ENCODE assay signal across 8 cellular contexts in genomic region chr16:3880623-3881498, GRCh38. TPM values are rescaled to one million over a fixed set of nuclear protein-coding genes. Genes with fewer than 3 reads are reported as not detected.
A peak's percentile ranks its signal among the peaks of the same experiment; 100 is the strongest.
DNase-seq lines count a peak whose midpoint lies in the region; ATAC-seq and TF ChIP-seq lines count a peak whose summit lies in the region.

TSS of gene CREBBP (minus strand) at chr16:3880713. CDS start at chr16:3879916, 797 bp downstream.

- ATAC-seq in HG02763 (IDR thresholded peaks at IDR 0.05; ENCODE audit: unreplicated experiment): peak; percentile 74
- peak; percentile 85 to 87 (median 86) for ATAC-seq in T-cell (replicated peaks in 1 of 4)
- peak; percentile 79 to 93 (median 91) for ATAC-seq in heart left ventricle

- no peaks in the 10 kb centered on the region for H3K36me3 ChIP-seq in adipocyte (ENCODE audit: control insufficient read depth, insufficient read depth, low read length, severe bottlenecking)
- peaks cover 0 to 6% (median 0%) of the 10 kb centered on the region in 9 donors for H3K36me3 ChIP-seq in heart left ventricle
- H3K36me3 ChIP-seq in transverse colon: no peaks in the 10 kb centered on the region

- peak within 1 kb of the TSS in 1 of 2 donors; percentile 77 for H3K27ac Mint-ChIP-seq in T-cell

- H3K27me3 ChIP-seq in adipocyte (replicated peaks; ENCODE audit: control insufficient read depth, insufficient read depth, low read length) (no peaks in the 10 kb centered on the region), heart left ventricle (no peaks in the 10 kb centered on the region), transverse colon (no peaks in the 10 kb centered on the region)

- H3K27ac ChIP-seq in heart left ventricle (peak within 1 kb of the TSS; percentile 65 to 93 (median 84)), transverse colon (peak within 1 kb of the TSS; percentile 87 to 90 (median 90))

- H3K4me1 ChIP-seq in adipocyte (ENCODE audit: control insufficient read depth, insufficient read depth, low read length): peaks cover 31% of the 10 kb centered on the region
- H3K4me1 ChIP-seq in heart left ventricle: peaks cover 2 to 39% (median 30%) of the 10 kb centered on the region in 12 donors
- H3K4me1 ChIP-seq in transverse colon: peaks cover 0 to 36% (median 27%) of the 10 kb centered on the region in 4 donors

- peaks cover 0 to 4% of the 10 kb centered on the region in 2 donors for H3K27me3 Mint-ChIP-seq in T-cell

- in situ Hi-C loops in transverse colon (cut with MboI; ENCODE audit: low pct_ligation_motif_present in 1 of 4, low pct_unique_long_range_greater_than_20kb in 1 of 4, low sequenced_read_pairs in 3 of 4): loop anchor here in 1 of 4 donors (25.0 kb wide), 1 partner anchor 194 kb away; no protein-coding TSS in a partner anchor

- peaks cover 36 to 45% (median 44%) of the 10 kb centered on the region in 3 donors for H3K4me1 Mint-ChIP-seq in T-cell

- WGBS in heart left ventricle, 4 donors: 5 to 38% (median 8%) methylated on average over 14 to 96 of the region's 96 CpGs
- WGBS in transverse colon (ENCODE audit: low coverage in 1 of 2), 2 donors: 5% methylated on average over 91 of the region's 96 CpGs; no CpG with 5 or more reads in 1 of the 2 donors

- H3K36me3 Mint-ChIP-seq in T-cell: peaks cover 22% of the 10 kb centered on the region

- CTCF ChIA-PET in T-cell (lab: Charles Lee): interaction anchor here in 1 of 2 donors (0.6 kb wide), 1 partner anchor 46 kb away, joined by 3 read pairs; no protein-coding TSS in a partner anchor

- POLR2A ChIA-PET in T-cell (lab: Charles Lee): interaction anchor here (0.6 to 0.7 kb wide), 3 partner anchors 108 to 519 kb away, joined by 3 to 4 read pairs (median 4); no protein-coding TSS in a partner anchor

- H3K9me3 ChIP-seq in adipocyte (ENCODE audit: control insufficient read depth, low read length) (no peaks in the 10 kb centered on the region), heart left ventricle (no peaks in the 10 kb centered on the region), transverse colon (no peaks in the 10 kb centered on the region)

- DNase-seq in GM12865 (ENCODE audit: low read depth): peak; percentile 96
- peak; percentile 91 for DNase-seq in NCI-H1436 (lab: John Stamatoyannopoulos, UW)
- DNase-seq in T-cell: peak; percentile 72 to 90 (median 83)
- peak; percentile 97 for DNase-seq in adipocyte (ENCODE audit: low read depth)
- DNase-seq in heart left ventricle: peak; percentile 82 to 94 (median 91)
- DNase-seq in posterior cingulate gyrus: peak; percentile 75 to 98 (median 78)
- peak; percentile 89 for DNase-seq in transverse colon

- TF ChIP-seq POLR2A in heart left ventricle (IDR thresholded peaks at IDR 0.05): peak in 1 of 2 donors; percentile 74
- TF ChIP-seq POLR2A in transverse colon (IDR thresholded peaks at IDR 0.05): peak; percentile 26

- intact Hi-C loops in heart left ventricle (cut with DNase I) (loop anchor here in 8 of 10 donors (1.0 to 10.0 kb wide), 6 partner anchors 76 to 356 kb away; partner anchors contain the start of gene SLX4 (in 1 of the 8)), posterior cingulate gyrus (cut with DNase I) (loop anchor here (1.0 kb wide), 2 partner anchors 164 to 191 kb away; partner anchors contain the start of gene TRAP1), transverse colon (cut with DNase I; ENCODE audit: low total_unique reads) (loop anchor here (1.0 kb wide), 1 partner anchor 191 kb away; no protein-coding TSS in a partner anchor)

- TF ChIP-seq EP300 in transverse colon (IDR thresholded peaks at IDR 0.05; ENCODE audit: low read depth): no peak

- H3K9ac ChIP-seq in adipocyte (ENCODE audit: low read length): peak within 1 kb of the TSS; percentile 94

- H3K4me3 Mint-ChIP-seq in T-cell: peak within 1 kb of the TSS; percentile 91 to 94 (median 93)

- TF ChIP-seq CTCF in GM12865 (IDR thresholded peaks at IDR 0.05; ENCODE audit: insufficient read depth, low read depth, low read length, missing control alignments): no peak
- no peak for TF ChIP-seq CTCF in heart left ventricle (IDR thresholded peaks at IDR 0.05)
- TF ChIP-seq CTCF in transverse colon (IDR thresholded peaks at IDR 0.05): no peak

- H3K4me3 ChIP-seq in GM12865 (ENCODE audit: low read depth, low read length): peak within 1 kb of the TSS; percentile 87
- H3K4me3 ChIP-seq in adipocyte (ENCODE audit: low read length): peak within 1 kb of the TSS; percentile 86
- H3K4me3 ChIP-seq in heart left ventricle: peak within 1 kb of the TSS; percentile 60 to 96 (median 86)
- H3K4me3 ChIP-seq in transverse colon: peak within 1 kb of the TSS; percentile 69 to 96 (median 90)

- H3K9me3 Mint-ChIP-seq in T-cell: no peaks in the 10 kb centered on the region

RNA-seq across cellular contexts. Expression of gene CREBBP, which starts in this region (rescaled TPM):
- total RNA-seq in T-cell: 100 to 1,000 TPM; 114 to 183 (median 127) TPM
- 10 to 100 TPM; 20.0 to 77.6 (median 45.9) TPM for total RNA-seq in heart left ventricle
- 10 to 100 TPM; 17.1 TPM for polyA plus RNA-seq in heart left ventricle
- total RNA-seq in transverse colon: 100 to 1,000 TPM in 2 of 4 donors, 10 to 100 TPM in 2; 52.4 to 235 (median 98.7) TPM

Comparison
In these comparisons a context has a peak if more than half of its experiments do, and no peak if none do; other contexts are left out.
1. Peak in every context shown above with its lines: DNase-seq, ATAC-seq, H3K4me3 ChIP-seq and H3K27ac ChIP-seq.